In genomic region chr20:58192567-58192966, GRCh38 we compare ENCODE assay signal across 10 cellular contexts. TPM values are rescaled to one million over a fixed set of nuclear protein-coding genes. Genes with fewer than 3 reads are reported as not detected.
DNase-seq lines count a peak whose midpoint lies in the region; ATAC-seq and TF ChIP-seq lines count a peak whose summit lies in the region.
"Had no signal": no experiment of that assay in that cellular context is flagged by ENCODE, and none has a peak within 500 bp of the region (broad histone marks: within the 10 kb centered on the region; RNA-seq: fewer than 3 reads in every experiment).

No MANE protein-coding gene starts in this region.

- H3K27ac ChIP-seq in GM23338 (ENCODE audit: low read depth) = no peak overlapping the region

- H3K79me2 ChIP-seq in GM23338 (replicated peaks; ENCODE audit: insufficient read depth) = no peaks in the 10 kb centered on the region

- TF ChIP-seq CTCF in GM23338 (conservative IDR thresholded peaks at IDR 0.05; ENCODE audit: low read depth in 2 of 2) = peak; percentile 72 to 81
- TF ChIP-seq CTCF in WTC11 (IDR thresholded peaks at IDR 0.05) = peak; percentile 76
- TF ChIP-seq CTCF in epithelial cell of esophagus (IDR thresholded peaks at IDR 0.05; ENCODE audit: insufficient read depth, low read depth, low read length, missing control alignments) = peak; percentile 38

- POLR2A ChIA-PET in WTC11 (lab: Charles Lee) = no interaction called here

- H3K27ac Mint-ChIP-seq in GM23338 (no peak overlapping the region), WTC11 (no peak overlapping the region)

- no peaks in the 10 kb centered on the region for H3F3A ChIP-seq in GM23338 (replicated peaks; ENCODE audit: low read depth)

- H3K36me3 Mint-ChIP-seq in GM23338 (ENCODE audit: low read depth) (peaks cover 7% of the 10 kb centered on the region; the same call in 2 of the 3 replicates), WTC11 (peaks cover 8% of the 10 kb centered on the region)

- no peaks in the 10 kb centered on the region for H3K27me3 ChIP-seq in GM23338 (ENCODE audit: insufficient read depth)

- H3K27me3 Mint-ChIP-seq in GM23338 (ENCODE audit: insufficient read depth, low read depth, poor library complexity) (peaks cover 12% of the 10 kb centered on the region), WTC11 (ENCODE audit: low read depth) (peaks cover 6% of the 10 kb centered on the region; the same call in 1 of the 2 replicates)

- no peaks in the 10 kb centered on the region for H3K36me3 ChIP-seq in GM23338 (ENCODE audit: insufficient read depth)

- peak; percentile 70 for ATAC-seq in GM23338
- ATAC-seq in WTC11 = peak; percentile 66

- no peaks in the 10 kb centered on the region for H3K4me1 ChIP-seq in GM23338 (ENCODE audit: insufficient read depth)

- H3K9me3 Mint-ChIP-seq in GM23338 = peaks cover 9% of the 10 kb centered on the region
- H3K9me3 Mint-ChIP-seq in WTC11 = peaks cover 10% of the 10 kb centered on the region

- no peaks in the 10 kb centered on the region for H3K9me2 ChIP-seq in GM23338 (ENCODE audit: insufficient read depth)

- H4K20me1 ChIP-seq in GM23338 (replicated peaks; ENCODE audit: insufficient read depth) = no peaks in the 10 kb centered on the region

- H3K4me2 ChIP-seq in GM23338 = no peak overlapping the region

- H3K4me1 Mint-ChIP-seq in GM23338 (0 out of 3 replicates have a peak, but pooled peaks cover 3% of the 10 kb centered on the region), WTC11 (no peaks in the 10 kb centered on the region)

- CTCF ChIA-PET in WTC11 (lab: Charles Lee) = interaction anchor here (0.6 to 1.9 kb wide), 9 partner anchors 10 to 593 kb away, joined by 3 to 9 read pairs (median 3); no protein-coding TSS in a partner anchor

- no peak overlapping the region for H3K4me3 Mint-ChIP-seq in GM23338
- no peak overlapping the region for H3K4me3 Mint-ChIP-seq in WTC11

- no peak overlapping the region for H3K4me3 ChIP-seq in GM23338
- H3K4me3 ChIP-seq in epithelial cell of esophagus (ENCODE audit: low read length) = no peak overlapping the region

- no peak overlapping the region for H2AFZ ChIP-seq in GM23338

- DNase-seq in GM23338 (ENCODE audit: low spot score) = peak; percentile 41
- DNase-seq in WTC11 (ENCODE audit: low spot score) = peak; percentile 75
- no peak for DNase-seq in epithelial cell of esophagus (ENCODE audit: low read depth)
- DNase-seq in stimulated activated CD4-positive, alpha-beta T cell treated with anti-CD3 and anti-CD28 coated beads, TNF-alpha, amount 100 ng/mL, for 1 hour (ENCODE audit: low read depth in 3 of 3, low spot score in 1 of 3) = peak in 2 of 3 donors; percentile 8 to 32
- no peak for DNase-seq in cortex of kidney (lab: John Stamatoyannopoulos, UW)
- DNase-seq in OCI-M2 (lab: John Stamatoyannopoulos, UW; ENCODE audit: unreplicated experiment) = no peak
- DNase-seq in COLO668 (lab: John Stamatoyannopoulos, UW; ENCODE audit: unreplicated experiment) = no peak
- DNase-seq: nucleus accumbens had no signal

TF ChIP-seq in GM23338, 12 proteins besides CTCF, POLR2A, EP300 and RAD21 (continues in another document):
- TF ChIP-seq ZNF114 (CRISPR knock-in tag; IDR thresholded peaks at IDR 0.05) (no peak), POLR2AphosphoS5 (IDR thresholded peaks at IDR 0.05; ENCODE audit: low read depth) (no peak), JUNB (IDR thresholded peaks at IDR 0.05; ENCODE audit: unreplicated experiment) (no peak), CREB1 (CRISPR knock-in tag; IDR thresholded peaks at IDR 0.05; ENCODE audit: low read depth) (no peak), EZH2 (IDR thresholded peaks at IDR 0.05; ENCODE audit: low read depth, unreplicated experiment) (no peak), ZNF331 (CRISPR knock-in tag; IDR thresholded peaks at IDR 0.05; ENCODE audit: low read depth) (no peak), NANOG (IDR thresholded peaks at IDR 0.05; ENCODE audit: borderline replicate concordance) (no peak)
- TF ChIP-seq, protein P1, sequence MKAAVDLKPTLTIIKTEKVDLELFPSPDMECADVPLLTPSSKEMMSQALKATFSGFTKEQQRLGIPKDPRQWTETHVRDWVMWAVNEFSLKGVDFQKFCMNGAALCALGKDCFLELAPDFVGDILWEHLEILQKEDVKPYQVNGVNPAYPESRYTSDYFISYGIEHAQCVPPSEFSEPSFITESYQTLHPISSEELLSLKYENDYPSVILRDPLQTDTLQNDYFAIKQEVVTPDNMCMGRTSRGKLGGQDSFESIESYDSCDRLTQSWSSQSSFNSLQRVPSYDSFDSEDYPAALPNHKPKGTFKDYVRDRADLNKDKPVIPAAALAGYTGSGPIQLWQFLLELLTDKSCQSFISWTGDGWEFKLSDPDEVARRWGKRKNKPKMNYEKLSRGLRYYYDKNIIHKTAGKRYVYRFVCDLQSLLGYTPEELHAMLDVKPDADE (IDR thresholded peaks at IDR 0.05) = no peak

TF ChIP-seq in WTC11, 78 proteins besides CTCF, POLR2A, EP300 and RAD21 (continues in another document):
- no peak for TF ChIP-seq ZNF281 (CRISPR knock-in tag; IDR thresholded peaks at IDR 0.05)
- TF ChIP-seq ZNF263 (CRISPR knock-in tag; IDR thresholded peaks at IDR 0.05; ENCODE audit: low read depth) = no peak
- TF ChIP-seq CBFB (CRISPR knock-in tag; IDR thresholded peaks at IDR 0.05; ENCODE audit: low read depth) = no peak
- no peak for TF ChIP-seq GRHL2 (CRISPR knock-in tag; IDR thresholded peaks at IDR 0.05; ENCODE audit: insufficient replicate concordance, severe bottlenecking)
- TF ChIP-seq ERG (CRISPR knock-in tag; IDR thresholded peaks at IDR 0.05) = no peak
- TF ChIP-seq, protein P2, sequence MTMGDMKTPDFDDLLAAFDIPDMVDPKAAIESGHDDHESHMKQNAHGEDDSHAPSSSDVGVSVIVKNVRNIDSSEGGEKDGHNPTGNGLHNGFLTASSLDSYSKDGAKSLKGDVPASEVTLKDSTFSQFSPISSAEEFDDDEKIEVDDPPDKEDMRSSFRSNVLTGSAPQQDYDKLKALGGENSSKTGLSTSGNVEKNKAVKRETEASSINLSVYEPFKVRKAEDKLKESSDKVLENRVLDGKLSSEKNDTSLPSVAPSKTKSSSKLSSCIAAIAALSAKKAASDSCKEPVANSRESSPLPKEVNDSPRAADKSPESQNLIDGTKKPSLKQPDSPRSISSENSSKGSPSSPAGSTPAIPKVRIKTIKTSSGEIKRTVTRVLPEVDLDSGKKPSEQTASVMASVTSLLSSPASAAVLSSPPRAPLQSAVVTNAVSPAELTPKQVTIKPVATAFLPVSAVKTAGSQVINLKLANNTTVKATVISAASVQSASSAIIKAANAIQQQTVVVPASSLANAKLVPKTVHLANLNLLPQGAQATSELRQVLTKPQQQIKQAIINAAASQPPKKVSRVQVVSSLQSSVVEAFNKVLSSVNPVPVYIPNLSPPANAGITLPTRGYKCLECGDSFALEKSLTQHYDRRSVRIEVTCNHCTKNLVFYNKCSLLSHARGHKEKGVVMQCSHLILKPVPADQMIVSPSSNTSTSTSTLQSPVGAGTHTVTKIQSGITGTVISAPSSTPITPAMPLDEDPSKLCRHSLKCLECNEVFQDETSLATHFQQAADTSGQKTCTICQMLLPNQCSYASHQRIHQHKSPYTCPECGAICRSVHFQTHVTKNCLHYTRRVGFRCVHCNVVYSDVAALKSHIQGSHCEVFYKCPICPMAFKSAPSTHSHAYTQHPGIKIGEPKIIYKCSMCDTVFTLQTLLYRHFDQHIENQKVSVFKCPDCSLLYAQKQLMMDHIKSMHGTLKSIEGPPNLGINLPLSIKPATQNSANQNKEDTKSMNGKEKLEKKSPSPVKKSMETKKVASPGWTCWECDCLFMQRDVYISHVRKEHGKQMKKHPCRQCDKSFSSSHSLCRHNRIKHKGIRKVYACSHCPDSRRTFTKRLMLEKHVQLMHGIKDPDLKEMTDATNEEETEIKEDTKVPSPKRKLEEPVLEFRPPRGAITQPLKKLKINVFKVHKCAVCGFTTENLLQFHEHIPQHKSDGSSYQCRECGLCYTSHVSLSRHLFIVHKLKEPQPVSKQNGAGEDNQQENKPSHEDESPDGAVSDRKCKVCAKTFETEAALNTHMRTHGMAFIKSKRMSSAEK (CRISPR knock-in tag; IDR thresholded peaks at IDR 0.05; ENCODE audit: borderline replicate concordance) = no peak

RNA-seq across cellular contexts. Expression of gene ANKRD60, which starts 35.9 kb away (rescaled TPM):
- not detected in 2 replicates for total RNA-seq in GM23338 (2014; rRNA removed; shearing (Covaris generic))
- not detected in 2 replicates for polyA plus RNA-seq in GM23338 (2016; fragmentation: Nextera tagmentation; extraction: Ambion mirVana)
- not detected in 3 replicates for total RNA-seq in WTC11 (2021)
- total RNA-seq: HT1080 had no signal
- polyA plus RNA-seq: adipose tissue had no signal

Comparison
In these comparisons a context has a peak if more than half of its experiments do, and no peak if none do; other contexts are left out.
1. DNase-seq: peak in GM23338 (single experiment), WTC11 (single experiment) and stimulated activated CD4-positive, alpha-beta T cell treated with anti-CD3 and anti-CD28 coated beads, TNF-alpha, amount 100 ng/mL, for 1 hour (2 of 3); none in epithelial cell of esophagus (single experiment), cortex of kidney (single experiment), OCI-M2 (single experiment) and COLO668 (single experiment).
2. Peak in every context shown above with its lines, with median percentiles within 50 percentile points of each other: CTCF ChIP-seq.